Comparison of ENCODE assay signal across 18 cellular contexts in the genomic region with DNA sequence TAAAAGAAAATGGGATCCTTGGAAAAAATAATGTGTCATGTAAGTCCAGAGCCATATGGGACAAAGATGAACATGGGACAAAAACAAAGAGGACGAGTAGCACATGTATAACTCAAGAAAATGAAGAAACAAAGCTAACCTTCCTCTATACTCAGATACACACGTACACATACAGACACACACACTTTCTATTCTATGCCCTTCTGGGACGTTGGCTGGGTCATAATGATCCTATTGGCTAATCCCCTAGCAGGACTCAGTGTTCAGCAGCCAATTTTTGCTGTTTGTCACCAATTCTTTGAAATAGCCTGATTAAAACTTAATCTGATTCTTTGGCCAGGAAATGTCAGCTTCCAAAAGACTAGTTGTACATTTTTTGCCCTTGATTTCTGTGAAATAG.
DNase-seq lines count a peak whose midpoint lies in the region; ATAC-seq, FAIRE-seq and TF ChIP-seq lines count a peak whose summit lies in the region.
"Had no signal": no experiment of that assay in that cellular context is flagged by ENCODE, and none has a peak within 500 bp of the region (broad histone marks: within the 10 kb centered on the region; RNA-seq: fewer than 3 reads in every experiment).

No MANE protein-coding gene starts in this region.

- ATAC-seq in Right ventricle myocardium superior (ENCODE audit: poor library complexity) = no peak
- ATAC-seq: HCT116, Right ventricle myocardium inferior had no signal

- WGBS in mammary epithelial cell (ENCODE audit: low coverage, missing lambda C conversion rate) = 67% methylated on average over 1 of the region's 3 CpGs

- in situ Hi-C loops in mammary epithelial cell (cut with MboI; ENCODE audit: low sequenced_read_pairs in 2 of 2) = loop anchor here (10.0 to 25.0 kb wide), 2 partner anchors 165 to 192 kb away; no protein-coding TSS in a partner anchor

- H2AFZ ChIP-seq in ACC112 (ENCODE audit: low read length, unreplicated experiment) = peak overlapping the region; percentile 96
- H2AFZ ChIP-seq in mammary epithelial cell (ENCODE audit: low read depth, low read length) = peak overlapping the region; percentile 57
- peak overlapping the region; percentile 36 for H2AFZ ChIP-seq in keratinocyte (ENCODE audit: control insufficient read depth, low read length)
- H2AFZ ChIP-seq: GM23248 had no signal

- peaks cover 9% of the 10 kb centered on the region for H3K79me2 ChIP-seq in ACC112 (ENCODE audit: control insufficient read depth, insufficient read depth, low read length, unreplicated experiment)
- H3K79me2 ChIP-seq in mammary epithelial cell (ENCODE audit: insufficient read depth, low read length) = peaks cover 28% of the 10 kb centered on the region
- H3K79me2 ChIP-seq in keratinocyte (ENCODE audit: control insufficient read depth, insufficient read depth, low read length) = no peaks in the 10 kb centered on the region

- H3K9me3 ChIP-seq in SJSA1 (replicated peaks) (no peaks in the 10 kb centered on the region), mammary epithelial cell (replicated peaks; ENCODE audit: insufficient read depth, low read length) (peaks cover 3% of the 10 kb centered on the region), keratinocyte (ENCODE audit: control insufficient read depth, low read depth, low read length) (no peaks in the 10 kb centered on the region)

- no peaks in the 10 kb centered on the region for H3K27me3 ChIP-seq in ACC112 (ENCODE audit: insufficient read depth, low read length)
- no peaks in the 10 kb centered on the region for H3K27me3 ChIP-seq in SJSA1 (replicated peaks)
- H3K27me3 ChIP-seq in mammary epithelial cell (ENCODE audit: insufficient read depth, low read length) = no peaks in the 10 kb centered on the region
- no peaks in the 10 kb centered on the region for H3K27me3 ChIP-seq in keratinocyte (ENCODE audit: control insufficient read depth, extremely low read depth, insufficient read depth, low read length)

- H3K4me3 ChIP-seq in ACC112 (ENCODE audit: low read depth, low read length) = peak overlapping the region; percentile 76; the same call in 1 of the 2 replicates
- no peak overlapping the region for H3K4me3 ChIP-seq in SJSA1
- H3K4me3 ChIP-seq in mammary epithelial cell (replicated peaks in 1 of 3; ENCODE audit: insufficient read depth in 1 of 3, low read depth in 2 of 3, low read length in 3 of 3) = peak overlapping the region in 2 of 3 experiments; percentile 67
- H3K4me3 ChIP-seq in keratinocyte (ENCODE audit: control insufficient read depth in 2 of 3, extremely low read depth in 1 of 3, insufficient read depth in 2 of 3, low read depth in 1 of 3, low read length in 3 of 3) = no peak overlapping the region
- H3K4me3 ChIP-seq: GM23248 had no signal

- H3K36me3 ChIP-seq in ACC112 (ENCODE audit: insufficient read depth, low read length) = no peaks in the 10 kb centered on the region
- no peaks in the 10 kb centered on the region for H3K36me3 ChIP-seq in SJSA1
- H3K36me3 ChIP-seq in mammary epithelial cell (ENCODE audit: insufficient read depth, low read length) = no peaks in the 10 kb centered on the region
- H3K36me3 ChIP-seq in keratinocyte (ENCODE audit: control insufficient read depth in 2 of 2, extremely low read depth in 1 of 2, insufficient read depth in 2 of 2, low read length in 2 of 2) = no peaks in the 10 kb centered on the region

- CTCF ChIA-PET in mammary epithelial cell (lab: Charles Lee; ENCODE audit: low non-redundant PET) = interaction anchor here (0.6 kb wide), 1 partner anchor 81 kb away, joined by 3 read pairs; no protein-coding TSS in a partner anchor

- H3K9me1 ChIP-seq in keratinocyte (ENCODE audit: control insufficient read depth, extremely low read depth, insufficient read depth, low read length) = no peaks in the 10 kb centered on the region

- BruUV-seq in mammary epithelial cell (replicated peaks; lab: Mats Ljungman, UMichigan) = no TSS peak

- H3K4me2 ChIP-seq in mammary epithelial cell (ENCODE audit: insufficient read depth, low read depth, low read length) (peak overlapping the region; percentile 92), keratinocyte (ENCODE audit: control insufficient read depth, extremely low read depth, insufficient read depth, low read depth, low read length) (no peak overlapping the region)

- H4K20me1 ChIP-seq in mammary epithelial cell (ENCODE audit: insufficient read depth, low read length) = no peaks in the 10 kb centered on the region
- no peaks in the 10 kb centered on the region for H4K20me1 ChIP-seq in keratinocyte (ENCODE audit: control insufficient read depth, extremely low read depth, insufficient read depth, low read length)

- DNase-seq in SJSA1 (ENCODE audit: low read depth in 1 of 2, low spot score in 2 of 2) = no peak
- no peak for DNase-seq in mammary epithelial cell
- no peak for DNase-seq in keratinocyte (ENCODE audit: low read depth, low spot score)
- DNase-seq in RKO (ENCODE audit: low spot score) = no peak
- no peak for DNase-seq in NOMO-1 treated with dmso at 0.1 percent for 144 hours (lab: John Stamatoyannopoulos, UW; ENCODE audit: unreplicated experiment)
- DNase-seq in Right ventricle myocardium superior = no peak
- no peak for DNase-seq in NCI-H2196 (lab: John Stamatoyannopoulos, UW; ENCODE audit: unreplicated experiment)
- DNase-seq: AML-193; CD4-positive, CD25-positive, alpha-beta regulatory T cell; DMS79 treated with DMSO at 0.1 percent for 48 hours; GDM1; GM23248; NCI-H1436; NCI-H345; NK-92 treated with Interleukin-12 subunit alpha and Interleukin-12 subunit beta, amount 100 ng/mL, for 24 hours had no signal

- TF ChIP-seq CTCF in mammary epithelial cell (conservative IDR thresholded peaks at IDR 0.05 in 1 of 2, IDR thresholded peaks at IDR 0.05 in 1 of 2; ENCODE audit: extremely low read depth in 1 of 2, insufficient read depth in 1 of 2, low read depth in 1 of 2, low read length in 2 of 2) (no peak), keratinocyte (optimal IDR thresholded peaks at IDR 0.05 in 1 of 3, IDR thresholded peaks at IDR 0.05 in 1 of 3, conservative IDR thresholded peaks at IDR 0.05 in 1 of 3; ENCODE audit: extremely low read depth in 1 of 3, insufficient read depth in 2 of 3, low read length in 3 of 3) (no peak)

- intact Hi-C loops in mammary epithelial cell (cut with micrococcal nuclease) (loop anchor here (5.0 to 10.0 kb wide), 2 partner anchors 78 to 85 kb away; no protein-coding TSS in a partner anchor), Right ventricle myocardium superior (cut with DNase I) (no loop called here)

- no peak for FAIRE-seq in keratinocyte (lab: Jason Lieb, UNC)

- H3K4me1 ChIP-seq in ACC112 (ENCODE audit: control insufficient read depth, insufficient read depth, low read length, unreplicated experiment) (peaks cover 18% of the 10 kb centered on the region), SJSA1 (replicated peaks) (peaks cover 12% of the 10 kb centered on the region), mammary epithelial cell (ENCODE audit: insufficient read depth, low read length) (peaks cover 13% of the 10 kb centered on the region), keratinocyte (ENCODE audit: control insufficient read depth, extremely low read depth, insufficient read depth, low read length) (no peaks in the 10 kb centered on the region)

- peak overlapping the region; percentile 92 for H3K27ac ChIP-seq in ACC112 (ENCODE audit: low read depth, low read length)
- peak overlapping the region; percentile 94 for H3K27ac ChIP-seq in SJSA1
- peak overlapping the region; percentile 76 for H3K27ac ChIP-seq in mammary epithelial cell (ENCODE audit: insufficient read depth, low read depth, low read length)
- no peak overlapping the region for H3K27ac ChIP-seq in keratinocyte (ENCODE audit: control insufficient read depth, insufficient read depth, low read length)
- H3K27ac ChIP-seq: GM23248 had no signal

- peak overlapping the region; percentile 2 for H3K9ac ChIP-seq in mammary epithelial cell (ENCODE audit: insufficient read depth, low read length)
- no peak overlapping the region for H3K9ac ChIP-seq in keratinocyte (ENCODE audit: control insufficient read depth, extremely low read depth, insufficient read depth, low read length)
- H3K9ac ChIP-seq: GM23248 had no signal

- dilution Hi-C loops in mammary epithelial cell (cut with HindIII; ENCODE audit: low sequenced_read_pairs) = no loop called here
- dilution Hi-C loops in keratinocyte (cut with MboI; ENCODE audit: extremely low pct_ligation_motif_present, low sequenced_read_pairs) = no loop called here

Comparison
In these comparisons a context has a peak if more than half of its experiments do, and no peak if none do; other contexts are left out.
1. H2AFZ ChIP-seq: peak in every context shown above with its lines; median percentile 96 in ACC112; 57 in mammary epithelial cell; 36 in keratinocyte.
2. H3K4me3 ChIP-seq: peak in ACC112 (single experiment) and mammary epithelial cell (2 of 3); none in SJSA1 (single experiment) and keratinocyte (0 of 3).